Comparison of ENCODE assay signal across 1 cellular context in genomic region chr9:4937436-4937835, GRCh38.
TF ChIP-seq lines count a peak whose summit lies in the region.

No MANE protein-coding gene starts in this region.

TF ChIP-seq in K562, 482 proteins besides CTCF, POLR2A, EP300 and RAD21 (continued from another document and continues in another):
- TF ChIP-seq UBTF (IDR thresholded peaks at IDR 0.05; ENCODE audit: borderline replicate concordance in 1 of 2, low read depth in 2 of 2, low read length in 2 of 2) (no peak), RBM39 (optimal IDR thresholded peaks at IDR 0.05; ENCODE audit: low read depth, low read length) (no peak), MEIS2 (IDR thresholded peaks at IDR 0.05; ENCODE audit: partially characterized antibody) (peak; percentile 76), DPF2 (IDR thresholded peaks at IDR 0.05) (peak; percentile 21; the same call in 1 of the 2 replicates), SREBF2 (CRISPR knock-in tag; IDR thresholded peaks at IDR 0.05) (no peak), MCM3 (IDR thresholded peaks at IDR 0.05) (no peak), ID3 (CRISPR knock-in tag; IDR thresholded peaks at IDR 0.05) (no peak), ID3 (tag; IDR thresholded peaks at IDR 0.05) (no peak), ZFP91 (CRISPR knock-in tag; IDR thresholded peaks at IDR 0.05) (no peak), PPARD (CRISPR knock-in tag; IDR thresholded peaks at IDR 0.05) (no peak), GABPB2 (CRISPR knock-in tag; conservative IDR thresholded peaks at IDR 0.05) (no peak), ETS2 (tag; IDR thresholded peaks at IDR 0.05; ENCODE audit: borderline replicate concordance, poor library complexity, severe bottlenecking) (no peak), HNRNPK (IDR thresholded peaks at IDR 0.05; ENCODE audit: low read depth, low read length, poor library complexity, severe bottlenecking) (no peak), SAFB (IDR thresholded peaks at IDR 0.05; ENCODE audit: borderline replicate concordance, low read depth, low read length) (no peak), EGR1 (conservative IDR thresholded peaks at IDR 0.05) (no peak), ZFP36 (IDR thresholded peaks at IDR 0.05; ENCODE audit: low read depth, low read length, partially characterized antibody) (no peak), ZNF707 (CRISPR knock-in tag; conservative IDR thresholded peaks at IDR 0.05) (no peak), RUNX1 (IDR thresholded peaks at IDR 0.05; ENCODE audit: low read depth) (no peak), ELK3 (CRISPR knock-in tag; IDR thresholded peaks at IDR 0.05) (no peak), SFPQ (IDR thresholded peaks at IDR 0.05; ENCODE audit: low read depth, low read length) (no peak), BHLHE40 (IDR thresholded peaks at IDR 0.05; ENCODE audit: low read length) (no peak), TRIM25 (IDR thresholded peaks at IDR 0.05; ENCODE audit: borderline replicate concordance) (no peak), HNRNPL (IDR thresholded peaks at IDR 0.05; ENCODE audit: low read depth, low read length) (no peak), HSF4 (CRISPR knock-in tag; IDR thresholded peaks at IDR 0.05; ENCODE audit: borderline replicate concordance) (no peak), SETDB1 (IDR thresholded peaks at IDR 0.05; ENCODE audit: low read length) (no peak), SMARCA4 (IDR thresholded peaks at IDR 0.05) (no peak), NR2C2 (CRISPR knock-in tag; IDR thresholded peaks at IDR 0.05) (no peak), NR2C2 (tag; IDR thresholded peaks at IDR 0.05) (no peak), KDM1A (IDR thresholded peaks at IDR 0.05) (peak in 1 of 2 experiments; percentile 42; a peak in 2 of 4 replicates), DACH1 (IDR thresholded peaks at IDR 0.05; ENCODE audit: partially characterized antibody) (no peak), ZBTB9 (CRISPR knock-in tag; IDR thresholded peaks at IDR 0.05) (no peak), RCOR1 (IDR thresholded peaks at IDR 0.05; ENCODE audit: borderline replicate concordance in 1 of 2, low read depth in 2 of 2, low read length in 2 of 2) (no peak), TFE3 (CRISPR knock-in tag; IDR thresholded peaks at IDR 0.05) (no peak), ZBTB2 (IDR thresholded peaks at IDR 0.05) (no peak), PKNOX1 (IDR thresholded peaks at IDR 0.05) (peak; percentile 47; the same call in 1 of the 2 replicates), TCF15 (CRISPR knock-in tag; IDR thresholded peaks at IDR 0.05) (no peak), TCF7L2 (IDR thresholded peaks at IDR 0.05; ENCODE audit: low read depth, low read length) (no peak), ZBTB26 (CRISPR knock-in tag; IDR thresholded peaks at IDR 0.05) (no peak), ZNF212 (CRISPR knock-in tag; IDR thresholded peaks at IDR 0.05) (no peak), CHD1 (IDR thresholded peaks at IDR 0.05; ENCODE audit: low read length) (no peak), FOXA3 (CRISPR knock-in tag; conservative IDR thresholded peaks at IDR 0.05 in 1 of 2, IDR thresholded peaks at IDR 0.05 in 1 of 2) (peak in 1 of 2 experiments; percentile 81; a peak in 2 of 4 replicates), ZNF780A (CRISPR knock-in tag; IDR thresholded peaks at IDR 0.05) (no peak), ZBTB7A (IDR thresholded peaks at IDR 0.05; ENCODE audit: borderline replicate concordance, control insufficient read depth, low read depth, low read length) (no peak), NCOA2 (IDR thresholded peaks at IDR 0.05; ENCODE audit: partially characterized antibody in 2 of 2) (no peak), THAP7 (CRISPR knock-in tag; IDR thresholded peaks at IDR 0.05) (no peak)
